ENCODE assay signal across 22 cellular contexts in the genomic region with DNA sequence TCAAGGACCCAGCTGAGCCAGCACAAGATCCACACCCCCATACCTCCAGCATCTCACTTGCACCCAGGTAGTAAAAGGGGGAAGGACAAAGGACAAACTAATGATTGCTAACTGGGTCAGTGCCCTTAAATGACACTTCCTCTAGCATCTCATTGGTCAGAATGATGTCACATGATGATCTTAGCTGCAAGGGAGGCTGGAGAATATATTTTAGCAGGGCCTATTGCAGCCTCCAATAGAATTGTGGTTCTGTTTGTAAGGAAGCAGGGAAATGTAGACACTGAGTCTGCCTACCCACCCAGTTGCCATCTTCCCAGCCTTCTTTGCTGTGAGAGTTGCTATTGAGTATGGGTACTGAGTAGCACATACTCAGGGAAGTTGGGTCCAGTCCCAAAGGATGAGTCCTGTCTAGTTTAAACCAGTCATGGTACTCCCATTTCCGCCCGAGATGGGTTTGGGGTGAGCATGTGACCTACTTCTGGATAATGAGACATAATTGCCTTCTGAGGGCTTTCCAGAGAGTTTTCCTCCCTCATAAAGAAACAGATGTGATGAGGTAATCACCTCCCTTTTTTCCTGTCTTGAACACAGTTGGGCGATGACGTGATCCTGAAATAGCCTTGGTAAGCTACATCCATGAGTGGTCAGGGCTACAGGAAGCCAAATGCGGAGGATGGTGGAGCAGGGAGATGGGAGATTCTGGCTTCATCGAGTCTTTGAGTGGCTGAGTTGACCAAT. TPM values are rescaled to one million over a fixed set of nuclear protein-coding genes. Genes with fewer than 3 reads are reported as not detected.
A peak's percentile ranks its signal among the peaks of the same experiment; 100 is the strongest.
DNase-seq lines count a peak whose midpoint lies in the region; ATAC-seq and TF ChIP-seq lines count a peak whose summit lies in the region.
"Had no signal": no experiment of that assay in that cellular context is flagged by ENCODE, and none has a peak within 500 bp of the region (broad histone marks: within the 10 kb centered on the region; RNA-seq: fewer than 3 reads in every experiment).

No MANE protein-coding gene starts in this region.

- H3K79me2 ChIP-seq in osteoblast (ENCODE audit: insufficient read depth, low read length), result no peaks in the 10 kb centered on the region

- no peak overlapping the region for H3K4me2 ChIP-seq in IMR-90 (ENCODE audit: low read depth, low read length)
- peak overlapping the region; percentile 44 for H3K4me2 ChIP-seq in osteoblast (ENCODE audit: insufficient read depth, low read length)
- H3K4me2 ChIP-seq: PC-9 had no signal

- H3K14ac ChIP-seq in IMR-90 (replicated peaks; ENCODE audit: low read depth, low read length), result no peak overlapping the region

- H3K9me1 ChIP-seq in IMR-90 (ENCODE audit: insufficient read depth, low read length), result no peaks in the 10 kb centered on the region

- H3K4me1 ChIP-seq in IMR-90 (ENCODE audit: control insufficient read depth, insufficient read depth, low read length) (0 out of 2 replicates have a peak, but pooled peaks cover 2% of the 10 kb centered on the region), osteoblast (ENCODE audit: insufficient read depth, low read length) (peaks cover 22% of the 10 kb centered on the region)

- no peak for TF ChIP-seq CTCF in IMR-90 (conservative IDR thresholded peaks at IDR 0.05; ENCODE audit: low read depth, low read length)
- no peak for TF ChIP-seq CTCF in osteoblast (IDR thresholded peaks at IDR 0.05; ENCODE audit: extremely low read depth, low read depth, low read length)

- H3K4ac ChIP-seq in IMR-90 (ENCODE audit: low read depth, low read length), result no peak overlapping the region

- H2AK9ac ChIP-seq in IMR-90 (replicated peaks; ENCODE audit: low read depth, low read length, poor library complexity), result no peak overlapping the region

- H2BK5ac ChIP-seq in IMR-90 (ENCODE audit: low read depth, low read length, poor library complexity, severe bottlenecking), result no peak overlapping the region

- H4K8ac ChIP-seq in IMR-90 (ENCODE audit: low read depth in 2 of 2, low read length in 2 of 2), result no peak overlapping the region

- peak; percentile 8 for DNase-seq in NCI-H1436 (lab: John Stamatoyannopoulos, UW)
- DNase-seq in NCI-H1436 treated with DMSO at 0.1 percent for 48 hours (lab: John Stamatoyannopoulos, UW), result no peak
- peak; percentile 37 for DNase-seq in IMR-90
- peak; percentile 77 for DNase-seq in osteoblast (ENCODE audit: insufficient read length, low spot score, missing footprints)
- no peak for DNase-seq in activated gamma-delta T cell (lab: John Stamatoyannopoulos, UW)
- no peak for DNase-seq in NOMO-1 (lab: John Stamatoyannopoulos, UW; ENCODE audit: unreplicated experiment in 2 of 2)
- DNase-seq: CD4-positive, alpha-beta memory T cell; glutamatergic neuron; islet precursor cell; mesendoderm; NCI-H1694; NCI-H526; nephron progenitor cell; stimulated activated CD4-positive, alpha-beta T cell treated with anti-CD3 and anti-CD28 coated beads, Interleukin-15, amount 100 ng/mL, for 24 hours; stimulated activated naive CD8-positive, alpha-beta T cell treated with anti-CD3 and anti-CD28 coated beads, Interleukin-15, Interleukin-2, amounts not matched to agents 100 U/mL and 50 U/mL, for 24 hours; upper lobe of right lung; WERI-Rb-1 had no signal

- 60% methylated on average over 2 of the region's 6 CpGs; no CpG with 5 or more reads in 1 of the 2 experiments for WGBS in IMR-90 (ENCODE audit: extremely low coverage in 2 of 2, insufficient read length in 1 of 2), 2 experiments

- no peak overlapping the region for H2AK5ac ChIP-seq in IMR-90 (ENCODE audit: low read depth, low read length)

- no peak overlapping the region for H2BK20ac ChIP-seq in IMR-90 (ENCODE audit: low read depth, low read length)

- no peak overlapping the region for H2BK15ac ChIP-seq in IMR-90 (ENCODE audit: low read depth, low read length)

- no peak overlapping the region for H4K91ac ChIP-seq in IMR-90 (ENCODE audit: insufficient read depth, low read depth, low read length)

- POLR2A ChIA-PET in IMR-90 (lab: Charles Lee; ENCODE audit: unreplicated experiment), result no interaction called here

- dilution Hi-C loops in IMR-90 (cut with HindIII; ENCODE audit: low sequenced_read_pairs, unreplicated experiment), result no loop called here

- intact Hi-C loops in IMR-90 (cut with micrococcal nuclease), result no loop called here

- H3K9me3 ChIP-seq in IMR-90 (ENCODE audit: control insufficient read depth, insufficient read depth, low read length) (peaks cover 4% of the 10 kb centered on the region; the same call in 1 of the 2 replicates), osteoblast (ENCODE audit: low read depth, low read length) (no peaks in the 10 kb centered on the region)
- H3K9me3 ChIP-seq: upper lobe of right lung had no signal

- H3K27ac ChIP-seq in IMR-90 (ENCODE audit: insufficient read depth, low read length), result no peak overlapping the region
- peak overlapping the region; percentile 22 for H3K27ac ChIP-seq in angular gyrus (ENCODE audit: low read depth, low read length)
- peak overlapping the region; percentile 57 for H3K27ac ChIP-seq in osteoblast (ENCODE audit: low read depth, low read length)
- H3K27ac ChIP-seq: HL-60, PC-9, upper lobe of right lung, WERI-Rb-1 had no signal

- no peak overlapping the region for H3K4me3 ChIP-seq in IMR-90 (ENCODE audit: insufficient read depth, low read depth, low read length)
- no peak overlapping the region for H3K4me3 ChIP-seq in osteoblast (ENCODE audit: insufficient read depth, low read length)
- H3K4me3 ChIP-seq: PC-9, upper lobe of right lung had no signal

- CTCF ChIA-PET in IMR-90 (lab: Yijun Ruan, JAX), result no interaction called here

- H4K5ac ChIP-seq in IMR-90 (ENCODE audit: low read depth, low read length), result no peak overlapping the region

- TF ChIP-seq RAD21 in IMR-90 (IDR thresholded peaks at IDR 0.05; ENCODE audit: low read length), result no peak

- TF ChIP-seq POLR2A in IMR-90 (IDR thresholded peaks at IDR 0.05; ENCODE audit: low read depth, low read length), result no peak

- H3K9ac ChIP-seq in IMR-90 (ENCODE audit: low read depth, low read length), result no peak overlapping the region

- no peak overlapping the region for H3K18ac ChIP-seq in IMR-90 (ENCODE audit: low read depth, low read length)

- ATAC-seq in IMR-90 (ENCODE audit: low read depth), result no peak
- no peak for ATAC-seq in GM19351 (IDR thresholded peaks at IDR 0.05; ENCODE audit: unreplicated experiment)
- ATAC-seq: activated T-helper 17 cell treated with anti-CD3 and anti-CD28 coated beads, Interleukin-2, amount 50 U/mL, for 72 hours; stimulated activated naive CD8-positive, alpha-beta T cell treated with anti-CD3 and anti-CD28 coated beads, Interleukin-15, Interleukin-2, amounts not matched to agents 100 U/mL and 50 U/mL, for 24 hours; upper lobe of right lung had no signal

- H4K20me1 ChIP-seq in IMR-90 (ENCODE audit: insufficient read depth, low read length) (no peaks in the 10 kb centered on the region), osteoblast (ENCODE audit: insufficient read depth, low read length) (no peaks in the 10 kb centered on the region)

- H3K36me3 ChIP-seq in IMR-90 (ENCODE audit: control insufficient read depth, insufficient read depth, low read length) (no peaks in the 10 kb centered on the region), osteoblast (ENCODE audit: insufficient read depth, low read length) (no peaks in the 10 kb centered on the region)
- H3K36me3 ChIP-seq: upper lobe of right lung, WERI-Rb-1 had no signal

- BruUV-seq in IMR-90 (replicated peaks; lab: Mats Ljungman, UMichigan), result no TSS peak

- no peak overlapping the region for H3K23ac ChIP-seq in IMR-90 (ENCODE audit: low read depth, low read length)

- H2BK120ac ChIP-seq in IMR-90 (ENCODE audit: low read depth, low read length), result no peak overlapping the region

- in situ Hi-C loops in IMR-90 (cut with MboI; ENCODE audit: low sequenced_read_pairs), result no loop called here

- H3K79me1 ChIP-seq in IMR-90 (ENCODE audit: low read depth in 1 of 2, low read length in 2 of 2), result no peaks in the 10 kb centered on the region

- H3K56ac ChIP-seq in IMR-90 (ENCODE audit: extremely low read depth, insufficient read depth, low read length), result no peak overlapping the region

- peak overlapping the region; percentile 63 for H2AFZ ChIP-seq in IMR-90 (replicated peaks; ENCODE audit: low read length, poor library complexity)
- no peak overlapping the region for H2AFZ ChIP-seq in osteoblast (ENCODE audit: low read length)
- H2AFZ ChIP-seq: PC-9 had no signal

- H3K27me3 ChIP-seq in IMR-90 (ENCODE audit: control insufficient read depth, insufficient read depth, low read length) (peaks cover 10% of the 10 kb centered on the region), osteoblast (ENCODE audit: insufficient read depth, low read length) (peaks cover 11% of the 10 kb centered on the region)

TF ChIP-seq in IMR-90, 13 proteins besides CTCF, POLR2A, EP300 and RAD21 (continues in another document):
- TF ChIP-seq MAZ (IDR thresholded peaks at IDR 0.05; ENCODE audit: borderline replicate concordance, low read depth, low read length), result no peak
- TF ChIP-seq SMC3 (IDR thresholded peaks at IDR 0.05; ENCODE audit: low read depth, low read length), result no peak
- no peak for TF ChIP-seq USF2 (IDR thresholded peaks at IDR 0.05; ENCODE audit: low read depth, low read length)
- TF ChIP-seq BHLHE40 (IDR thresholded peaks at IDR 0.05; ENCODE audit: low read depth, low read length), result no peak
- TF ChIP-seq MAFK (IDR thresholded peaks at IDR 0.05; ENCODE audit: low read depth, low read length), result no peak
- no peak for TF ChIP-seq NFE2L2 (IDR thresholded peaks at IDR 0.05; ENCODE audit: low read depth, low read length)

RNA-seq across cellular contexts. Expression of gene DNAL4, which starts 5.5 kb away (rescaled TPM):
- total RNA-seq in IMR-90 (2012; rRNA removed) (6.1 and 6.9 TPM in 2 replicates), osteoblast (15.9 and 17.0 TPM in 2 replicates)
- polyA plus RNA-seq in IMR-90 (2012; rRNA removed), result 12.1 and 14.2 TPM in 2 replicates
- 14.7 and 19.4 TPM in 2 replicates for polyA plus RNA-seq in IMR-90 (2012; cell fraction: cytosol; rRNA removed)
- 7.3 and 9.3 TPM in 2 replicates for polyA plus RNA-seq in IMR-90 (2012; cell fraction: nucleus; rRNA removed; ENCODE audit: low replicate concordance)

RNA-seq across cellular contexts. Expression of gene SUN2, which starts 43.6 kb away (rescaled TPM):
- 25.6 and 27.8 TPM in 2 replicates for total RNA-seq in IMR-90 (2012; rRNA removed)
- polyA plus RNA-seq in IMR-90 (2012; rRNA removed), result 50.0 and 57.3 TPM in 2 replicates
- 42.6 and 49.1 TPM in 2 replicates for polyA plus RNA-seq in IMR-90 (2012; cell fraction: cytosol; rRNA removed)
- polyA plus RNA-seq in IMR-90 (2012; cell fraction: nucleus; rRNA removed; ENCODE audit: low replicate concordance), result 32.0 and 72.8 TPM in 2 replicates
- 95.2 and 105 TPM in 2 replicates for total RNA-seq in osteoblast

RNA-seq across cellular contexts. Expression of gene NPTXR, which starts 44.4 kb away (rescaled TPM):
- total RNA-seq in IMR-90 (2012; rRNA removed), result 0.28 and 0.36 TPM in 2 replicates
- 1.8 and 2.2 TPM in 2 replicates for polyA plus RNA-seq in IMR-90 (2012; rRNA removed)
- polyA plus RNA-seq in IMR-90 (2012; cell fraction: cytosol; rRNA removed), result 1.3 and 2.3 TPM in 2 replicates
- polyA plus RNA-seq in IMR-90 (2012; cell fraction: nucleus; rRNA removed; ENCODE audit: low replicate concordance), result 1.4 and 1.6 TPM in 2 replicates
- total RNA-seq in osteoblast, result 0.72 and 1.5 TPM in 2 replicates

Comparison
In these comparisons a context has a peak if more than half of its experiments do, and no peak if none do; other contexts are left out.
1. DNase-seq: peak in NCI-H1436 (single experiment), IMR-90 (single experiment) and osteoblast (single experiment); none in NCI-H1436 treated with DMSO at 0.1 percent for 48 hours (single experiment), activated gamma-delta T cell (single experiment) and NOMO-1 (0 of 2).